ENCODE assay signal across 8 cellular contexts in genomic region chr17:45431531-45432404, GRCh38. TPM values are rescaled to one million over a fixed set of nuclear protein-coding genes. Genes with fewer than 3 reads are reported as not detected.
DNase-seq lines count a peak whose midpoint lies in the region; ATAC-seq and TF ChIP-seq lines count a peak whose summit lies in the region.

No MANE protein-coding gene starts in this region.

- peak; percentile 51 for TF ChIP-seq POLR2A in GM18505 (IDR thresholded peaks at IDR 0.05; ENCODE audit: borderline replicate concordance, extremely low read depth, insufficient read depth, insufficient read length)

- peaks cover 0 to 6% of the 10 kb centered on the region in 2 donors for H3K27me3 ChIP-seq in duodenal mucosa (ENCODE audit: control insufficient read depth in 1 of 2, insufficient read depth in 2 of 2, low read length in 2 of 2)

- H3K9ac ChIP-seq in duodenal mucosa (ENCODE audit: low read depth in 1 of 2, low read length in 2 of 2) = peak overlapping the region; percentile 32 to 70

- H3K4me1 ChIP-seq in duodenal mucosa (ENCODE audit: control insufficient read depth in 1 of 2, insufficient read depth in 2 of 2, low read length in 2 of 2) = peaks cover 21 to 39% of the 10 kb centered on the region in 2 donors

- H3K9me3 ChIP-seq in duodenal mucosa (ENCODE audit: control insufficient read depth in 1 of 2, low read length in 2 of 2) = no peaks in the 10 kb centered on the region

- H3K27ac ChIP-seq in duodenal mucosa (ENCODE audit: low read depth, low read length) = peak overlapping the region; percentile 20

- ATAC-seq in GM18505 (IDR thresholded peaks at IDR 0.05; ENCODE audit: unreplicated experiment) (no peak), HG03066 (IDR thresholded peaks at IDR 0.05; ENCODE audit: low read depth, unreplicated experiment) (peak; percentile 56), GM18861 (IDR thresholded peaks at IDR 0.05; ENCODE audit: unreplicated experiment) (no peak)

- peaks cover 4 to 9% of the 10 kb centered on the region in 2 donors for H3K36me3 ChIP-seq in duodenal mucosa (ENCODE audit: control insufficient read depth in 1 of 2, insufficient read depth in 2 of 2, low read length in 2 of 2)

- DNase-seq in NCI-H524 treated with DMSO at 0.1 percent for 48 hours (lab: John Stamatoyannopoulos, UW) (peak; percentile 20), lung microvascular endothelial cell (ENCODE audit: low read depth in 2 of 2) (peak; percentile 65 to 81)
- DNase-seq in activated CD4-positive, alpha-beta T cell treated with anti-CD3 and anti-CD28 coated beads, Interleukin-2, amount 50 U/mL, for 1 hour = peak; percentile 69
- DNase-seq in stimulated activated CD8-positive, alpha-beta memory T cell treated with anti-CD3 and anti-CD28 coated beads, Interleukin-15, amount 100 ng/mL, for 48 hours (ENCODE audit: low read depth in 2 of 2) = peak; percentile 72 to 76

- peak overlapping the region; percentile 70 to 72 for H3K4me3 ChIP-seq in duodenal mucosa (ENCODE audit: low read depth in 1 of 2, low read length in 2 of 2)

RNA-seq across cellular contexts. Expression of gene ARHGAP27, which starts 0.9 kb away (rescaled TPM):
- 19.0 and 33.7 TPM in 2 replicates for total RNA-seq in lung microvascular endothelial cell

RNA-seq across cellular contexts. Expression of gene PLEKHM1, which starts 58.8 kb away (rescaled TPM):
- total RNA-seq in lung microvascular endothelial cell = 12.0 and 19.6 TPM in 2 replicates

Comparison
In these comparisons a context has a peak if more than half of its experiments do, and no peak if none do; other contexts are left out.
1. DNase-seq: peak in every context shown above with its lines; median percentile 74 in stimulated activated CD8-positive, alpha-beta memory T cell treated with anti-CD3 and anti-CD28 coated beads, Interleukin-15, amount 100 ng/mL, for 48 hours; 73 in lung microvascular endothelial cell; 69 in activated CD4-positive, alpha-beta T cell treated with anti-CD3 and anti-CD28 coated beads, Interleukin-2, amount 50 U/mL, for 1 hour; 20 in NCI-H524 treated with DMSO at 0.1 percent for 48 hours.